ENCODE assay signal across 1 cellular context in genomic region chr18:31497711-31498449, GRCh38.
A peak's percentile ranks its signal among the peaks of the same experiment; 100 is the strongest.
TF ChIP-seq lines count a peak whose summit lies in the region.

Gene DSG2 (plus strand): TSS chr18:31498177. CDS start chr18:31498252, 75 bp downstream.

TF ChIP-seq in HEK293, 187 proteins besides CTCF, POLR2A, EP300 and RAD21 (continued from another document):
- 0 out of 2 replicates have a peak, but pooled peaks have one; percentile 36 for TF ChIP-seq PRDM10 (tag by site-specific recombination; IDR thresholded peaks at IDR 0.05)
TF ChIP-seq in HEK293: peak in this region for 17.
